Comparison of ENCODE assay signal across 8 cellular contexts in the genomic region with DNA sequence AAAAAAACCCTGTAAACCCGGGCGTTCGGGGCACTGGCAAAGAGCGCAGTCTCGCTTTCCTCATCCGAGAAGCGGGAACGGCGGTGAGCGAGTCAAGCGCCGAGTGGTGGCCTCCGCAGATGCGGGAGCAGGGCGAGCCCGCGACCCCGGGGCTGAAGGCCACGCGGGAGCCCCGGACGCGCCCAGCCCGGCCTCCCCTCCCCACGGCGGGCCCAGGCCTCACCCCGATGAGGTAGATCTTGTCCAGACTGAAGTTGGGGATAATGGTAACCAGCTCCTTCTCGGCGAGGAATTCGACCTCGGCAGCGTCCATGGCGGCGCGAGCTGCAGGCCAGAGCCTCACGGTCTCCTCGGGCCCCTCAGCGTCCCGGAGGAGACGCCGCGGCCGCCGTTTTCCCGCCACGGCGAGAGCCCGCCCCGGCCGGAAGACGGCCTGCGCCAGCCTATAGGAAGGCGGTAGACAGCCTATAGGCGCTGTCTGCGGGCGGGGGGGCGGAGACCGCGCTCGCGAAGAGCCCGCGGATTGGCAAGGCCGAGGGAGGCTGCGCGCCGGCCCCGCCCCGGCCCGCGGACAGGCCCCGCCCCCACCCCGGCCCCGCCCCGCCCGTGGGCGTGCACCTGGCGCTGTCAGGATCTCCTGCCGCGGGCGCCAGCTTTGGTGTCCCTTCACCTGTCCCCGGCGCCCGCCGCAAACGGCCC. TPM values are rescaled to one million over a fixed set of nuclear protein-coding genes. Genes with fewer than 3 reads are reported as not detected.
DNase-seq lines count a peak whose midpoint lies in the region; ATAC-seq and TF ChIP-seq lines count a peak whose summit lies in the region.

Gene GINS2 (minus strand): TSS at position 369 of the 699 bp plus-strand sequence. CDS start 56 bp downstream, at position 313.

- H3K4me2 ChIP-seq in GM23338: peak within 1 kb of the TSS; percentile 88

- H3K27ac ChIP-seq in GM23338 (ENCODE audit: low read depth): peak within 1 kb of the TSS; percentile 69; the same call in 1 of the 2 replicates

- no peaks in the 10 kb centered on the region for H3K9me3 Mint-ChIP-seq in GM23338
- H3K9me3 Mint-ChIP-seq in neural crest cell: no peaks in the 10 kb centered on the region
- no peaks in the 10 kb centered on the region for H3K9me3 Mint-ChIP-seq in stimulated activated naive CD8-positive, alpha-beta T cell treated with anti-CD3 and anti-CD28 coated beads, Interleukin-15, amount 100 ng/mL, for 72 hours

- H3K27me3 ChIP-seq in GM23338 (ENCODE audit: insufficient read depth): no peaks in the 10 kb centered on the region

- ATAC-seq in GM23338: peak; percentile 95
- peak; percentile 100 for ATAC-seq in stimulated activated naive CD8-positive, alpha-beta T cell treated with anti-CD3 and anti-CD28 coated beads, Interleukin-15, amount 100 ng/mL, for 72 hours

- H3K36me3 Mint-ChIP-seq in GM23338 (ENCODE audit: low read depth) (peaks cover 21% of the 10 kb centered on the region), neural crest cell (ENCODE audit: low read depth) (peaks cover 3% of the 10 kb centered on the region)

- no peaks in the 10 kb centered on the region for H3K9me2 ChIP-seq in GM23338 (ENCODE audit: insufficient read depth)

- TF ChIP-seq CTCF in GM23338 (conservative IDR thresholded peaks at IDR 0.05; ENCODE audit: low read depth in 2 of 2) (no peak), fibroblast of villous mesenchyme (IDR thresholded peaks at IDR 0.05; ENCODE audit: insufficient read depth, low read depth, low read length) (no peak), neural crest cell (conservative IDR thresholded peaks at IDR 0.05) (no peak)

- peak within 1 kb of the TSS; percentile 88 for H2AFZ ChIP-seq in GM23338

- H3K4me1 Mint-ChIP-seq in GM23338 (peaks cover 19% of the 10 kb centered on the region), neural crest cell (peaks cover 29% of the 10 kb centered on the region)
- peaks cover 32% of the 10 kb centered on the region for H3K4me1 Mint-ChIP-seq in stimulated activated naive CD8-positive, alpha-beta T cell treated with anti-CD3 and anti-CD28 coated beads, Interleukin-15, amount 100 ng/mL, for 72 hours

- DNase-seq in EL: peak; percentile 91
- DNase-seq in GM23338 (ENCODE audit: low spot score): peak; percentile 95
- DNase-seq in LHCN-M2 (ENCODE audit: low read depth): peak; percentile 84
- peak; percentile 92 to 96 for DNase-seq in SHP77 (lab: John Stamatoyannopoulos, UW)
- peak; percentile 90 for DNase-seq in activated effector memory CD4-positive, alpha-beta T cell treated with Interleukin-2 at 50 U/mL for 16 hours
- peak; percentile 89 for DNase-seq in fibroblast of villous mesenchyme (ENCODE audit: low read depth)
- DNase-seq in neural crest cell (ENCODE audit: low read depth, low spot score): peak; percentile 73
- peak; percentile 91 to 94 for DNase-seq in stimulated activated naive CD8-positive, alpha-beta T cell treated with anti-CD3 and anti-CD28 coated beads, Interleukin-15, amount 100 ng/mL, for 72 hours

- peaks cover 9% of the 10 kb centered on the region; the same call in 1 of the 2 replicates for H3F3A ChIP-seq in GM23338 (replicated peaks; ENCODE audit: low read depth)

- H4K20me1 ChIP-seq in GM23338 (replicated peaks; ENCODE audit: insufficient read depth): peaks cover 15% of the 10 kb centered on the region

- H3K79me2 ChIP-seq in GM23338 (replicated peaks; ENCODE audit: insufficient read depth): peaks cover 41% of the 10 kb centered on the region

- H3K4me3 ChIP-seq in GM23338 (peak within 1 kb of the TSS; percentile 78), fibroblast of villous mesenchyme (ENCODE audit: low read depth, low read length) (peak within 1 kb of the TSS; percentile 67)

- H3K4me3 Mint-ChIP-seq in GM23338 (peak within 1 kb of the TSS; percentile 85), neural crest cell (peak within 1 kb of the TSS; percentile 84)
- peak within 1 kb of the TSS; percentile 90 to 92 for H3K4me3 Mint-ChIP-seq in stimulated activated naive CD8-positive, alpha-beta T cell treated with anti-CD3 and anti-CD28 coated beads, Interleukin-15, amount 100 ng/mL, for 72 hours

- H3K27ac Mint-ChIP-seq in GM23338 (no peak within 1 kb of the TSS; the same call in 1 of the 2 replicates), neural crest cell (ENCODE audit: unreplicated experiment) (peak within 1 kb of the TSS; percentile 84)
- H3K27ac Mint-ChIP-seq in stimulated activated naive CD8-positive, alpha-beta T cell treated with anti-CD3 and anti-CD28 coated beads, Interleukin-15, amount 100 ng/mL, for 72 hours: peak within 1 kb of the TSS; percentile 92 to 97

- peaks cover 13% of the 10 kb centered on the region; the same call in 1 of the 2 replicates for H3K4me1 ChIP-seq in GM23338 (ENCODE audit: insufficient read depth)

- H3K27me3 Mint-ChIP-seq in GM23338 (ENCODE audit: insufficient read depth, low read depth, poor library complexity) (peaks cover 16% of the 10 kb centered on the region), neural crest cell (ENCODE audit: low read depth) (no peaks in the 10 kb centered on the region)
- peaks cover 23% of the 10 kb centered on the region for H3K27me3 Mint-ChIP-seq in stimulated activated naive CD8-positive, alpha-beta T cell treated with anti-CD3 and anti-CD28 coated beads, Interleukin-15, amount 100 ng/mL, for 72 hours

- H3K36me3 ChIP-seq in GM23338 (ENCODE audit: insufficient read depth): no peaks in the 10 kb centered on the region

TF ChIP-seq in GM23338, 12 proteins besides CTCF, POLR2A, EP300 and RAD21:
- TF ChIP-seq CREB1 (CRISPR knock-in tag; IDR thresholded peaks at IDR 0.05; ENCODE audit: low read depth) (peak; percentile 40), POLR2AphosphoS5 (IDR thresholded peaks at IDR 0.05; ENCODE audit: low read depth) (peak; percentile 75)
- TF ChIP-seq, protein P1, sequence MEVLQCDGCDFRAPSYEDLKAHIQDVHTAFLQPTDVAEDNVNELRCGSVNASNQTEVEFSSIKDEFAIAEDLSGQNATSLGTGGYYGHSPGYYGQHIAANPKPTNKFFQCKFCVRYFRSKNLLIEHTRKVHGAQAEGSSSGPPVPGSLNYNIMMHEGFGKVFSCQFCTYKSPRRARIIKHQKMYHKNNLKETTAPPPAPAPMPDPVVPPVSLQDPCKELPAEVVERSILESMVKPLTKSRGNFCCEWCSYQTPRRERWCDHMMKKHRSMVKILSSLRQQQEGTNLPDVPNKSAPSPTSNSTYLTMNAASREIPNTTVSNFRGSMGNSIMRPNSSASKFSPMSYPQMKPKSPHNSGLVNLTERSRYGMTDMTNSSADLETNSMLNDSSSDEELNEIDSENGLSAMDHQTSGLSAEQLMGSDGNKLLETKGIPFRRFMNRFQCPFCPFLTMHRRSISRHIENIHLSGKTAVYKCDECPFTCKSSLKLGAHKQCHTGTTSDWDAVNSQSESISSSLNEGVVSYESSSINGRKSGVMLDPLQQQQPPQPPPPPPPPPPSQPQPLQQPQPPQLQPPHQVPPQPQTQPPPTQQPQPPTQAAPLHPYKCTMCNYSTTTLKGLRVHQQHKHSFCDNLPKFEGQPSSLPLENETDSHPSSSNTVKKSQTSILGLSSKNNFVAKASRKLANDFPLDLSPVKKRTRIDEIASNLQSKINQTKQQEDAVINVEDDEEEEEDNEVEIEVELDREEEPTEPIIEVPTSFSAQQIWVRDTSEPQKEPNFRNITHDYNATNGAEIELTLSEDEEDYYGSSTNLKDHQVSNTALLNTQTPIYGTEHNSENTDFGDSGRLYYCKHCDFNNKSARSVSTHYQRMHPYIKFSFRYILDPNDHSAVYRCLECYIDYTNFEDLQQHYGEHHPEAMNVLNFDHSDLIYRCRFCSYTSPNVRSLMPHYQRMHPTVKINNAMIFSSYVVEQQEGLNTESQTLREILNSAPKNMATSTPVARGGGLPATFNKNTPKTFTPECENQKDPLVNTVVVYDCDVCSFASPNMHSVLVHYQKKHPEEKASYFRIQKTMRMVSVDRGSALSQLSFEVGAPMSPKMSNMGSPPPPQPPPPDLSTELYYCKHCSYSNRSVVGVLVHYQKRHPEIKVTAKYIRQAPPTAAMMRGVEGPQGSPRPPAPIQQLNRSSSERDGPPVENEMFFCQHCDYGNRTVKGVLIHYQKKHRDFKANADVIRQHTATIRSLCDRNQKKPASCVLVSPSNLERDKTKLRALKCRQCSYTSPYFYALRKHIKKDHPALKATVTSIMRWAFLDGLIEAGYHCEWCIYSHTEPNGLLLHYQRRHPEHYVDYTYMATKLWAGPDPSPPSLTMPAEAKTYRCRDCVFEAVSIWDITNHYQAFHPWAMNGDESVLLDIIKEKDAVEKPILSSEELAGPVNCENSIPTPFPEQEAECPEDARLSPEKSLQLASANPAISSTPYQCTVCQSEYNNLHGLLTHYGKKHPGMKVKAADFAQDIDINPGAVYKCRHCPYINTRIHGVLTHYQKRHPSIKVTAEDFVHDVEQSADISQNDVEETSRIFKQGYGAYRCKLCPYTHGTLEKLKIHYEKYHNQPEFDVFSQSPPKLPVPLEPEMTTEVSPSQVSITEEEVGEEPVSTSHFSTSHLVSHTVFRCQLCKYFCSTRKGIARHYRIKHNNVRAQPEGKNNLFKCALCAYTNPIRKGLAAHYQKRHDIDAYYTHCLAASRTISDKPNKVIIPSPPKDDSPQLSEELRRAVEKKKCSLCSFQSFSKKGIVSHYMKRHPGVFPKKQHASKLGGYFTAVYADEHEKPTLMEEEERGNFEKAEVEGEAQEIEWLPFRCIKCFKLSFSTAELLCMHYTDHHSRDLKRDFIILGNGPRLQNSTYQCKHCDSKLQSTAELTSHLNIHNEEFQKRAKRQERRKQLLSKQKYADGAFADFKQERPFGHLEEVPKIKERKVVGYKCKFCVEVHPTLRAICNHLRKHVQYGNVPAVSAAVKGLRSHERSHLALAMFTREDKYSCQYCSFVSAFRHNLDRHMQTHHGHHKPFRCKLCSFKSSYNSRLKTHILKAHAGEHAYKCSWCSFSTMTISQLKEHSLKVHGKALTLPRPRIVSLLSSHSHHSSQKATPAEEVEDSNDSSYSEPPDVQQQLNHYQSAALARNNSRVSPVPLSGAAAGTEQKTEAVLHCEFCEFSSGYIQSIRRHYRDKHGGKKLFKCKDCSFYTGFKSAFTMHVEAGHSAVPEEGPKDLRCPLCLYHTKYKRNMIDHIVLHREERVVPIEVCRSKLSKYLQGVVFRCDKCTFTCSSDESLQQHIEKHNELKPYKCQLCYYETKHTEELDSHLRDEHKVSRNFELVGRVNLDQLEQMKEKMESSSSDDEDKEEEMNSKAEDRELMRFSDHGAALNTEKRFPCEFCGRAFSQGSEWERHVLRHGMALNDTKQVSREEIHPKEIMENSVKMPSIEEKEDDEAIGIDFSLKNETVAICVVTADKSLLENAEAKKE (CRISPR knock-in tag; IDR thresholded peaks at IDR 0.05): no peak

RNA-seq across cellular contexts. Expression of gene GINS2, which starts in this region (rescaled TPM):
- total RNA-seq in GM23338 (2014; rRNA removed; shearing (Covaris generic)): 35.0 and 40.5 TPM in 2 replicates
- polyA plus RNA-seq in GM23338 (2016; fragmentation: Nextera tagmentation; extraction: Ambion mirVana): 42.0 and 44.4 TPM in 2 replicates
- total RNA-seq in LHCN-M2 (2014; rRNA removed) (33.1 and 38.6 TPM in 2 replicates), fibroblast of villous mesenchyme (5.8 and 8.6 TPM in 2 replicates), neural crest cell (74.0 and 82.2 TPM in 2 replicates)
- polyA plus RNA-seq in LHCN-M2 (2012): 16.9 TPM

Comparison
In these comparisons a context has a peak if more than half of its experiments do, and no peak if none do; other contexts are left out.
1. Peak in every context shown above with its lines: DNase-seq, ATAC-seq, H3K4me3 ChIP-seq and H3K27ac ChIP-seq.